In genomic region chr11:3832816-3833215, GRCh38 we compare ENCODE assay signal across 16 cellular contexts. TPM values are rescaled to one million over a fixed set of nuclear protein-coding genes. Genes with fewer than 3 reads are reported as not detected.
DNase-seq lines count a peak whose midpoint lies in the region; ATAC-seq and TF ChIP-seq lines count a peak whose summit lies in the region.
"Had no signal": no experiment of that assay in that cellular context is flagged by ENCODE, and none has a peak within 500 bp of the region (broad histone marks: within the 10 kb centered on the region; RNA-seq: fewer than 3 reads in every experiment).

No MANE protein-coding gene starts in this region.

- no peak for ATAC-seq in activated naive CD8-positive, alpha-beta T cell treated with anti-CD3 and anti-CD28 coated beads, Interleukin-2, amount 50 U/mL, for 24 hours
- no peak for ATAC-seq in natural killer cell treated with Interleukin-12 subunit alpha and Interleukin-12 subunit beta and Interleukin-15 and Interleukin-18, amount 100 ng/mL, for 72 hours
- ATAC-seq in PC-3 (no peak), HG03108 (IDR thresholded peaks at IDR 0.05; ENCODE audit: unreplicated experiment) (no peak)
- ATAC-seq: foreskin keratinocyte, right cardiac atrium had no signal

- peaks cover 57 to 73% of the 10 kb centered on the region in 2 donors for H3K36me3 Mint-ChIP-seq in CD14-positive monocyte
- H3K36me3 Mint-ChIP-seq in CD8-positive, alpha-beta memory T cell, result peaks cover 0 to 68% (median 12%) of the 10 kb centered on the region in 3 donors
- H3K36me3 Mint-ChIP-seq in activated naive CD8-positive, alpha-beta T cell treated with anti-CD3 and anti-CD28 coated beads, Interleukin-2, amount 50 U/mL, for 24 hours (ENCODE audit: low read depth), result peaks cover 88% of the 10 kb centered on the region
- H3K36me3 Mint-ChIP-seq in natural killer cell treated with Interleukin-12 subunit alpha and Interleukin-12 subunit beta and Interleukin-15 and Interleukin-18, amount 100 ng/mL, for 72 hours, result peaks cover 18% of the 10 kb centered on the region

- no TSS peak for BruUV-seq in PC-3 (replicated peaks; lab: Mats Ljungman, UMichigan)

- H3K9me3 Mint-ChIP-seq in CD14-positive monocyte, result peaks cover 0 to 3% (median 0%) of the 10 kb centered on the region in 7 donors
- H3K9me3 Mint-ChIP-seq in CD8-positive, alpha-beta memory T cell, result no peaks in the 10 kb centered on the region
- no peaks in the 10 kb centered on the region for H3K9me3 Mint-ChIP-seq in activated naive CD8-positive, alpha-beta T cell treated with anti-CD3 and anti-CD28 coated beads, Interleukin-2, amount 50 U/mL, for 24 hours
- H3K9me3 Mint-ChIP-seq in natural killer cell treated with Interleukin-12 subunit alpha and Interleukin-12 subunit beta and Interleukin-15 and Interleukin-18, amount 100 ng/mL, for 72 hours, result no peaks in the 10 kb centered on the region

- DNase-seq in CD14-positive monocyte (ENCODE audit: low spot score) (no peak), PC-3 (no peak), NCI-H2227 treated with DMSO at 0.1 percent for 48 hours (lab: John Stamatoyannopoulos, UW) (no peak)
- no peak for DNase-seq in CD8-positive, alpha-beta memory T cell
- DNase-seq in activated naive CD8-positive, alpha-beta T cell treated with anti-CD3 and anti-CD28 coated beads, Interleukin-2, amount 50 U/mL, for 24 hours, result no peak
- DNase-seq in natural killer cell treated with Interleukin-12 subunit alpha and Interleukin-12 subunit beta and Interleukin-15 and Interleukin-18, amount 100 ng/mL, for 72 hours (ENCODE audit: low spot score), result no peak
- DNase-seq: activated gamma-delta T cell; foreskin keratinocyte; NCI-H1092; right cardiac atrium; Right ventricle myocardium superior; stimulated activated CD4-positive, alpha-beta T cell treated with anti-CD3 and anti-CD28 coated beads, Interleukin-4, amount 100 ng/mL, for 1 hour; T-helper 9 cell; uterus had no signal

- no peaks in the 10 kb centered on the region for H3F3A ChIP-seq in PC-3 (ENCODE audit: low read length, unreplicated experiment)

- peaks cover 85% of the 10 kb centered on the region for H3K4me1 Mint-ChIP-seq in CD14-positive monocyte
- peaks cover 73 to 86% (median 75%) of the 10 kb centered on the region in 3 donors for H3K4me1 Mint-ChIP-seq in CD8-positive, alpha-beta memory T cell
- peaks cover 79% of the 10 kb centered on the region for H3K4me1 Mint-ChIP-seq in activated naive CD8-positive, alpha-beta T cell treated with anti-CD3 and anti-CD28 coated beads, Interleukin-2, amount 50 U/mL, for 24 hours
- peaks cover 68 to 75% of the 10 kb centered on the region in 2 donors for H3K4me1 Mint-ChIP-seq in natural killer cell treated with Interleukin-12 subunit alpha and Interleukin-12 subunit beta and Interleukin-15 and Interleukin-18, amount 100 ng/mL, for 72 hours (ENCODE audit: low read depth in 2 of 2)

- H3K4me3 ChIP-seq in CD8-positive, alpha-beta memory T cell (ENCODE audit: low read length), result peak overlapping the region; percentile 28
- no peak overlapping the region for H3K4me3 ChIP-seq in PC-3 (ENCODE audit: low read length)
- H3K4me3 ChIP-seq: BLaER1, uterus had no signal

- no peaks in the 10 kb centered on the region for H3K27me3 ChIP-seq in CD8-positive, alpha-beta memory T cell (ENCODE audit: insufficient read depth, low read length, poor library complexity, severe bottlenecking)
- H3K27me3 ChIP-seq in PC-3 (ENCODE audit: low read length), result no peaks in the 10 kb centered on the region
- H3K27me3 ChIP-seq: BLaER1, foreskin keratinocyte, uterus had no signal

- CTCF ChIA-PET in CD8-positive, alpha-beta memory T cell (lab: Charles Lee), result interaction anchor here (1.0 to 14.4 kb wide), 6 partner anchors 9 to 239 kb away, joined by 3 to 297 read pairs (median 4); partner anchors contain the start of gene STIM1
- CTCF ChIA-PET in PC-3 (lab: Charles Lee), result no interaction called here

- H3K4me2 ChIP-seq in PC-3 (ENCODE audit: low read length), result no peak overlapping the region
- H3K4me2 ChIP-seq: BLaER1 had no signal

- H3K4me1 ChIP-seq in CD8-positive, alpha-beta memory T cell (ENCODE audit: insufficient read depth, low read length), result peaks cover 83% of the 10 kb centered on the region
- H3K4me1 ChIP-seq in PC-3 (ENCODE audit: insufficient read depth, low read length), result no peaks in the 10 kb centered on the region

- peaks cover 17% of the 10 kb centered on the region for H3K36me3 ChIP-seq in CD8-positive, alpha-beta memory T cell (ENCODE audit: insufficient read depth, low read length)
- peaks cover 11% of the 10 kb centered on the region; the same call in 1 of the 2 replicates for H3K36me3 ChIP-seq in PC-3 (ENCODE audit: low read depth, low read length)
- H3K36me3 ChIP-seq: uterus had no signal

- no peak overlapping the region for H3K9ac ChIP-seq in PC-3 (ENCODE audit: low read length)
- H3K9ac ChIP-seq: BLaER1 had no signal

- peak overlapping the region; percentile 28 for H3K27ac ChIP-seq in CD8-positive, alpha-beta memory T cell (ENCODE audit: low read depth, low read length)
- no peak overlapping the region for H3K27ac ChIP-seq in PC-3 (ENCODE audit: low read length)
- H3K27ac ChIP-seq: foreskin keratinocyte, uterus had no signal

- no peaks in the 10 kb centered on the region for H3K9me3 ChIP-seq in CD8-positive, alpha-beta memory T cell (ENCODE audit: low read length)
- no peaks in the 10 kb centered on the region for H3K9me3 ChIP-seq in PC-3 (ENCODE audit: low read length)
- H3K9me3 ChIP-seq: BLaER1, uterus had no signal

- peaks cover 5% of the 10 kb centered on the region; the same call in 1 of the 2 replicates for H4K20me1 ChIP-seq in PC-3 (ENCODE audit: low read length)

- no peaks in the 10 kb centered on the region for H3K27me3 Mint-ChIP-seq in CD14-positive monocyte (ENCODE audit: low read depth in 3 of 3)
- H3K27me3 Mint-ChIP-seq in CD8-positive, alpha-beta memory T cell, result no peaks in the 10 kb centered on the region
- no peaks in the 10 kb centered on the region for H3K27me3 Mint-ChIP-seq in activated naive CD8-positive, alpha-beta T cell treated with anti-CD3 and anti-CD28 coated beads, Interleukin-2, amount 50 U/mL, for 24 hours
- no peaks in the 10 kb centered on the region for H3K27me3 Mint-ChIP-seq in natural killer cell treated with Interleukin-12 subunit alpha and Interleukin-12 subunit beta and Interleukin-15 and Interleukin-18, amount 100 ng/mL, for 72 hours

- H3K79me2 ChIP-seq in PC-3 (ENCODE audit: low read length), result peaks cover 61% of the 10 kb centered on the region

- intact Hi-C loops in CD14-positive monocyte (cut with micrococcal nuclease), result no loop called here
- intact Hi-C loops in PC-3 (cut with micrococcal nuclease), result no loop called here

- POLR2A ChIA-PET in CD8-positive, alpha-beta memory T cell (lab: Charles Lee), result interaction anchor here (0.6 to 2.8 kb wide), 2 partner anchors 9 to 228 kb away, joined by 3 to 16 read pairs; partner anchors contain the start of gene RHOG
- POLR2A ChIA-PET in PC-3 (lab: Charles Lee; ENCODE audit: unreplicated experiment), result no interaction called here

- H3K27ac Mint-ChIP-seq in CD14-positive monocyte, result peak overlapping the region; percentile 92 to 99 (median 96)
- H3K27ac Mint-ChIP-seq in CD8-positive, alpha-beta memory T cell, result peak overlapping the region; percentile 77 to 99 (median 90)
- peak overlapping the region; percentile 96 for H3K27ac Mint-ChIP-seq in activated naive CD8-positive, alpha-beta T cell treated with anti-CD3 and anti-CD28 coated beads, Interleukin-2, amount 50 U/mL, for 24 hours
- peak overlapping the region; percentile 96 to 99 for H3K27ac Mint-ChIP-seq in natural killer cell treated with Interleukin-12 subunit alpha and Interleukin-12 subunit beta and Interleukin-15 and Interleukin-18, amount 100 ng/mL, for 72 hours

- TF ChIP-seq CTCF in CD14-positive monocyte (IDR thresholded peaks at IDR 0.05), result no peak
- no peak for TF ChIP-seq CTCF in PC-3 (conservative IDR thresholded peaks at IDR 0.05; ENCODE audit: low read depth, low read length)

- no peaks in the 10 kb centered on the region for H3K9me2 ChIP-seq in PC-3 (replicated peaks; ENCODE audit: low read length)

- H2AFZ ChIP-seq in PC-3 (ENCODE audit: low read length), result no peak overlapping the region

- H3K4me3 Mint-ChIP-seq in CD14-positive monocyte, result peak overlapping the region in 1 of 2 donors; percentile 51
- H3K4me3 Mint-ChIP-seq in CD8-positive, alpha-beta memory T cell, result peak overlapping the region in 6 of 7 donors; percentile 9 to 73 (median 36)
- H3K4me3 Mint-ChIP-seq in activated naive CD8-positive, alpha-beta T cell treated with anti-CD3 and anti-CD28 coated beads, Interleukin-2, amount 50 U/mL, for 24 hours, result peak overlapping the region; percentile 98
- H3K4me3 Mint-ChIP-seq in natural killer cell treated with Interleukin-12 subunit alpha and Interleukin-12 subunit beta and Interleukin-15 and Interleukin-18, amount 100 ng/mL, for 72 hours, result peak overlapping the region; percentile 60

RNA-seq across cellular contexts. Expression of gene RHOG, which starts 7.9 kb away (rescaled TPM):
- polyA plus RNA-seq in CD14-positive monocyte, result 100 to 1,000 TPM; 315 to 458 TPM
- 100 to 1,000 TPM; 170 to 175 TPM for total RNA-seq in CD8-positive, alpha-beta memory T cell
- polyA plus RNA-seq in CD8-positive, alpha-beta memory T cell, result 229 TPM
- total RNA-seq in natural killer cell treated with Interleukin-12 subunit alpha and Interleukin-12 subunit beta and Interleukin-15 and Interleukin-18, amount 100 ng/mL, for 72 hours, result 100 to 1,000 TPM; 154 to 164 TPM
- total RNA-seq in PC-3 (2014; rRNA removed), result 31.2 and 33.5 TPM in 2 replicates

RNA-seq across cellular contexts. Expression of gene STIM1, which starts 22.6 kb away (rescaled TPM):
- 10 to 100 TPM; 14.0 to 21.0 TPM for polyA plus RNA-seq in CD14-positive monocyte
- total RNA-seq in CD8-positive, alpha-beta memory T cell, result 10 to 100 TPM; 45.6 to 46.0 TPM
- polyA plus RNA-seq in CD8-positive, alpha-beta memory T cell, result 43.8 TPM
- total RNA-seq in natural killer cell treated with Interleukin-12 subunit alpha and Interleukin-12 subunit beta and Interleukin-15 and Interleukin-18, amount 100 ng/mL, for 72 hours, result 10 to 100 TPM; 83.9 to 85.9 TPM
- 22.8 and 31.9 TPM in 2 replicates for total RNA-seq in PC-3 (2014; rRNA removed)

RNA-seq across cellular contexts. Expression of gene PGAP2, which starts 24.5 kb away (rescaled TPM):
- 1 to 10 TPM; 5.8 to 6.8 TPM for polyA plus RNA-seq in CD14-positive monocyte
- 10 to 100 TPM; 38.9 to 40.2 TPM for total RNA-seq in CD8-positive, alpha-beta memory T cell
- polyA plus RNA-seq in CD8-positive, alpha-beta memory T cell, result 16.1 TPM
- 10 to 100 TPM; 15.5 to 30.0 TPM for total RNA-seq in natural killer cell treated with Interleukin-12 subunit alpha and Interleukin-12 subunit beta and Interleukin-15 and Interleukin-18, amount 100 ng/mL, for 72 hours
- 21.7 and 25.9 TPM in 2 replicates for total RNA-seq in PC-3 (2014; rRNA removed)

RNA-seq across cellular contexts. Expression of gene NUP98, which starts 35.5 kb away (rescaled TPM):
- 10 to 100 TPM; 19.6 to 28.5 TPM for polyA plus RNA-seq in CD14-positive monocyte
- 100 to 1,000 TPM; 101 to 105 TPM for total RNA-seq in CD8-positive, alpha-beta memory T cell
- polyA plus RNA-seq in CD8-positive, alpha-beta memory T cell, result 49.0 TPM
- total RNA-seq in natural killer cell treated with Interleukin-12 subunit alpha and Interleukin-12 subunit beta and Interleukin-15 and Interleukin-18, amount 100 ng/mL, for 72 hours, result 100 to 1,000 TPM; 116 to 176 TPM
- total RNA-seq in PC-3 (2014; rRNA removed), result 128 and 136 TPM in 2 replicates
